8 cellular contexts compared by ENCODE assay signal in the genomic region with DNA sequence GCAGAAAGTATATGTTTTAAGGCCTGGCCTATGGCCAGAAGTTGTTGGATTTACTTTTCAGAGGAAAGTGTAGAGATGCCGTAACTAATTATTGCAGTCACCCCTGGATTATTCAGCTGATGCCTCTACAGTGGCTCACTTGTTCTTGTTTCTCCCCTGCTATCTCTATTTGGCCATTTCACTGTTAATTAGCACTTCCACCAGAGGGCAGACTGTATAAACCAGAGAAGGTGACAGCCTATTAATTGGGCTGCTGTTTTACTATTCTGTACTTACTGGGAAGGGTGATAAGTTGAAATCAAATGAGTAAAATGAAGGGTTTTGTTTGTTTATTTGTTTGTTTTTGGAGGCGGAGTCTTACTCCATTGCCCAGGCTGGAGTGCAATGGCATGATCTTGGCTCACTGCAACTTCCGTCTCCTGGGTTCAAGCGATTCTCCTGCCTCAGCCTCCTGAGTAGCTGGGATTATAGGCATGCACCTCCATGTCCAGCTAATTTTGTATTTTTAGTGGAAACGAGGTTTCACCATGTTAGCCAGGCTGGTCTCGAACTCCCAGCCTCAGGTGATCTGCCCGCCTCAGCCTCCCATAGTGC.
DNase-seq lines count a peak whose midpoint lies in the region; ATAC-seq and TF ChIP-seq lines count a peak whose summit lies in the region.

No MANE protein-coding gene starts in this region.

- H3K27ac Mint-ChIP-seq in activated CD4-positive, alpha-beta memory T cell treated with anti-CD3 and anti-CD28 coated beads for 36 hours: no peak overlapping the region

- CTCF ChIA-PET in activated CD4-positive, alpha-beta memory T cell treated with anti-CD3 and anti-CD28 coated beads for 36 hours (lab: Charles Lee): interaction anchor here (0.6 to 1.7 kb wide), 4 partner anchors 11 to 436 kb away, joined by 3 to 10 read pairs (median 4); no protein-coding TSS in a partner anchor

- no peak overlapping the region for H3K4me3 ChIP-seq in AG09309 (ENCODE audit: control insufficient read depth, low read depth, low read length)
- no peak overlapping the region for H3K4me3 ChIP-seq in right atrium auricular region

- POLR2A ChIA-PET in activated CD4-positive, alpha-beta memory T cell treated with anti-CD3 and anti-CD28 coated beads for 36 hours (lab: Charles Lee): no interaction called here

- intact Hi-C loops in activated CD4-positive, alpha-beta memory T cell treated with anti-CD3 and anti-CD28 coated beads for 36 hours (cut with micrococcal nuclease): loop anchor here (2.0 kb wide), 1 partner anchor 21 kb away; no protein-coding TSS in a partner anchor

- H3K27me3 Mint-ChIP-seq in activated CD4-positive, alpha-beta memory T cell treated with anti-CD3 and anti-CD28 coated beads for 36 hours: no peaks in the 10 kb centered on the region

- TF ChIP-seq CTCF in AG09309 (IDR thresholded peaks at IDR 0.05; ENCODE audit: control insufficient read depth, insufficient read depth, low read depth, low read length, missing control alignments) (peak; percentile 40), GM12873 (IDR thresholded peaks at IDR 0.05; ENCODE audit: insufficient read depth, low read depth, low read length, missing control alignments) (peak; percentile 52), right atrium auricular region (IDR thresholded peaks at IDR 0.05) (peak; percentile 14 to 59)

- no peak overlapping the region for H3K4me3 Mint-ChIP-seq in activated CD4-positive, alpha-beta memory T cell treated with anti-CD3 and anti-CD28 coated beads for 36 hours

- no peaks in the 10 kb centered on the region for H3K4me1 ChIP-seq in right atrium auricular region

- DNase-seq in AG09309 (ENCODE audit: low read depth) (no peak), SK-MEL-5 (ENCODE audit: low read depth, low spot score) (peak; percentile 56), right atrium auricular region (ENCODE audit: low spot score) (no peak), NK-92 (lab: John Stamatoyannopoulos, UW; ENCODE audit: unreplicated experiment) (no peak), COLO829 (ENCODE audit: low spot score) (no peak)
- no peak for DNase-seq in activated CD4-positive, alpha-beta memory T cell treated with anti-CD3 and anti-CD28 coated beads for 36 hours

- peaks cover 47% of the 10 kb centered on the region for H3K36me3 Mint-ChIP-seq in activated CD4-positive, alpha-beta memory T cell treated with anti-CD3 and anti-CD28 coated beads for 36 hours

- peaks cover 81% of the 10 kb centered on the region for H3K36me3 ChIP-seq in right atrium auricular region

- H3K9me3 Mint-ChIP-seq in activated CD4-positive, alpha-beta memory T cell treated with anti-CD3 and anti-CD28 coated beads for 36 hours: no peaks in the 10 kb centered on the region

- in situ Hi-C loops in SK-MEL-5 (cut with HindIII; ENCODE audit: low pct_unique_long_range_greater_than_20kb, low sequenced_read_pairs): no loop called here

- no peak overlapping the region for H3K27ac ChIP-seq in right atrium auricular region

- H3K27me3 ChIP-seq in right atrium auricular region: no peaks in the 10 kb centered on the region

- no peak for ATAC-seq in GM21367 (IDR thresholded peaks at IDR 0.05; ENCODE audit: unreplicated experiment)

- H3K9me3 ChIP-seq in right atrium auricular region: no peaks in the 10 kb centered on the region

- peaks cover 13% of the 10 kb centered on the region for H3K4me1 Mint-ChIP-seq in activated CD4-positive, alpha-beta memory T cell treated with anti-CD3 and anti-CD28 coated beads for 36 hours (ENCODE audit: low read depth)
